ENCODE assay signal across 25 cellular contexts in the genomic region with DNA sequence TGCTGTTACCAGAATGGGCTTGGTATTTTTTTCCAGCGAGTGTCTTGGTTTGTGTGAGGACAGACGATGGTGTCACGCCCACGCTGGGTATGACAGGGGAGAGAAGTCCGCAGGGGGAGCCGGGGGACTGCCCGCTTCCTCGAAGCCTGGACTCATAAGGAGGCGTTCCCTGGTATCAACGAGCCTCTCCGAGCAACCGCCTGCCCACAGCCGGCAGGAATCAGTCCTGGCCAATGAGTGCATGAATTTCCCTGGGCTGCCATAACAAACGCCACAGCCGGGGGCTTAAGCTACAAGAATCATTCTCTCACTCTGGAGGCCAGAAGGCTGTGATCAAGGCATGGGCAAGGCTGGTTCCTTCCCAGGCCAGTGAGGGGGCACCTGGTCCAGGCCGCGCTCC. TPM values are rescaled to one million over a fixed set of nuclear protein-coding genes. Genes with fewer than 3 reads are reported as not detected.
DNase-seq lines count a peak whose midpoint lies in the region; ATAC-seq and TF ChIP-seq lines count a peak whose summit lies in the region.
"Had no signal": no experiment of that assay in that cellular context is flagged by ENCODE, and none has a peak within 500 bp of the region (broad histone marks: within the 10 kb centered on the region; RNA-seq: fewer than 3 reads in every experiment).

No MANE protein-coding gene starts in this region.

- intact Hi-C loops in MCF 10A (cut with micrococcal nuclease) = no loop called here

- peaks cover 15% of the 10 kb centered on the region for H3K4me1 Mint-ChIP-seq in neural progenitor cell
- no peaks in the 10 kb centered on the region for H3K4me1 Mint-ChIP-seq in MCF 10A (ENCODE audit: insufficient read depth, unreplicated experiment)
- H3K4me1 Mint-ChIP-seq in activated CD8-positive, alpha-beta T cell treated with anti-CD3 and anti-CD28 coated beads, Interleukin-2, amount 10 ng/mL, durations not matched to agents 7 days and 5 days (ENCODE audit: low read depth) = no peaks in the 10 kb centered on the region
- H3K4me1 Mint-ChIP-seq: CD4-positive, alpha-beta memory T cell had no signal

- no TSS peak for BruUV-seq in MCF 10A (replicated peaks; lab: Mats Ljungman, UMichigan)

- H4K20me1 ChIP-seq in neural progenitor cell (ENCODE audit: low read depth) = no peaks in the 10 kb centered on the region

- H3K36me3 ChIP-seq in iPS-18a (ENCODE audit: control insufficient read depth, low read depth, low read length) = no peaks in the 10 kb centered on the region
- H3K36me3 ChIP-seq in neural progenitor cell = no peaks in the 10 kb centered on the region
- H3K36me3 ChIP-seq: BLaER1 treated with 17β-estradiol and CSF1 and Interleukin-3, amounts not matched to agents 10 nM and 100 nM had no signal

- no peak for ATAC-seq in activated CD8-positive, alpha-beta T cell treated with anti-CD3 and anti-CD28 coated beads, Interleukin-2, amount 10 ng/mL, durations not matched to agents 7 days and 5 days
- ATAC-seq in HG02840 (IDR thresholded peaks at IDR 0.05; ENCODE audit: low FRiP score, unreplicated experiment) = no peak

- peaks cover 15% of the 10 kb centered on the region for H3F3A ChIP-seq in neural progenitor cell (ENCODE audit: low read depth)

- no peak overlapping the region for H3K4me3 Mint-ChIP-seq in neural progenitor cell
- H3K4me3 Mint-ChIP-seq in MCF 10A (ENCODE audit: unreplicated experiment) = no peak overlapping the region
- no peak overlapping the region for H3K4me3 Mint-ChIP-seq in activated CD8-positive, alpha-beta T cell treated with anti-CD3 and anti-CD28 coated beads, Interleukin-2, amount 10 ng/mL, durations not matched to agents 7 days and 5 days
- H3K4me3 Mint-ChIP-seq: CD4-positive, alpha-beta memory T cell had no signal

- peak overlapping the region; percentile 7 for H3K4me3 ChIP-seq in iPS-18a (ENCODE audit: low read length)
- H3K4me3 ChIP-seq in neural progenitor cell = no peak overlapping the region
- H3K4me3 ChIP-seq: BLaER1 treated with 17β-estradiol and CSF1 and Interleukin-3, amounts not matched to agents 10 nM and 100 nM; PC-9 had no signal

- POLR2A ChIA-PET in MCF 10A (lab: Yijun Ruan, JAX) = no interaction called here
- POLR2A ChIA-PET in activated CD8-positive, alpha-beta T cell treated with anti-CD3 and anti-CD28 coated beads, Interleukin-2, amount 10 ng/mL, durations not matched to agents 7 days and 5 days (lab: Charles Lee) = no interaction called here

- H3K9me3 ChIP-seq in iPS-18a (ENCODE audit: control insufficient read depth, low read depth, low read length) (no peaks in the 10 kb centered on the region), neural progenitor cell (ENCODE audit: low read depth) (no peaks in the 10 kb centered on the region)
- H3K9me3 ChIP-seq: BLaER1 treated with 17β-estradiol and CSF1 and Interleukin-3, amounts not matched to agents 10 nM and 100 nM; Caco-2 had no signal

- H3K27ac Mint-ChIP-seq in neural progenitor cell (no peak overlapping the region), MCF 10A (ENCODE audit: low read depth, unreplicated experiment) (no peak overlapping the region)
- no peak overlapping the region for H3K27ac Mint-ChIP-seq in activated CD8-positive, alpha-beta T cell treated with anti-CD3 and anti-CD28 coated beads, Interleukin-2, amount 10 ng/mL, durations not matched to agents 7 days and 5 days
- H3K27ac Mint-ChIP-seq: CD4-positive, alpha-beta memory T cell had no signal

- no peaks in the 10 kb centered on the region for H3K36me3 Mint-ChIP-seq in neural progenitor cell
- H3K36me3 Mint-ChIP-seq in MCF 10A (ENCODE audit: insufficient read depth, unreplicated experiment) = no peaks in the 10 kb centered on the region
- H3K36me3 Mint-ChIP-seq in activated CD8-positive, alpha-beta T cell treated with anti-CD3 and anti-CD28 coated beads, Interleukin-2, amount 10 ng/mL, durations not matched to agents 7 days and 5 days (ENCODE audit: low read depth) = no peaks in the 10 kb centered on the region
- H3K36me3 Mint-ChIP-seq: CD4-positive, alpha-beta memory T cell had no signal

- H3K9ac ChIP-seq in iPS-18a (ENCODE audit: low read length) (no peak overlapping the region), neural progenitor cell (no peak overlapping the region)
- H3K9ac ChIP-seq: BLaER1 treated with 17β-estradiol and CSF1 and Interleukin-3, amounts not matched to agents 10 nM and 100 nM had no signal

- CTCF ChIA-PET in MCF 10A (lab: Yijun Ruan, JAX) = interaction anchor here (0.9 kb wide), 1 partner anchor 59 kb away, joined by 3 read pairs; no protein-coding TSS in a partner anchor
- CTCF ChIA-PET in activated CD8-positive, alpha-beta T cell treated with anti-CD3 and anti-CD28 coated beads, Interleukin-2, amount 10 ng/mL, durations not matched to agents 7 days and 5 days (lab: Charles Lee) = no interaction called here

- H3K27ac ChIP-seq in iPS-18a (ENCODE audit: low read length) = no peak overlapping the region
- no peak overlapping the region for H3K27ac ChIP-seq in neural progenitor cell
- H3K27ac ChIP-seq: 22Rv1; BLaER1 treated with 17β-estradiol and CSF1 and Interleukin-3, amounts not matched to agents 10 nM and 100 nM; PC-9 had no signal

- DNase-seq in NCI-H2227 (lab: John Stamatoyannopoulos, UW; ENCODE audit: unreplicated experiment) = peak; percentile 8
- no peak for DNase-seq in NCI-H2227 treated with DMSO at 0.1 percent for 48 hours (lab: John Stamatoyannopoulos, UW)
- DNase-seq in neural progenitor cell (ENCODE audit: low spot score) = peak; percentile 44
- no peak for DNase-seq in stimulated activated naive CD4-positive, alpha-beta T cell treated with Interleukin-2 at 50 U/mL for 16 hours (lab: John Stamatoyannopoulos, UW)
- no peak for DNase-seq in MCF 10A (ENCODE audit: unreplicated experiment)
- DNase-seq in activated CD8-positive, alpha-beta T cell treated with anti-CD3 and anti-CD28 coated beads, Interleukin-2, amount 10 ng/mL, durations not matched to agents 7 days and 5 days = no peak
- DNase-seq: Caco-2; CD4-positive, alpha-beta memory T cell; DMS 273 treated with DMSO at 0.1 percent for 48 hours; DMS79 treated with DMSO at 0.1 percent for 48 hours; HCEC 1CT; MM.1S; NCI-H1048; NCI-H1417 treated with DMSO at 0.1 percent for 48 hours; NCI-H187; NCI-H510A; NCI-H748 treated with DMSO at 0.1 percent for 48 hours; PC-9; RPMI8226; SHP77 had no signal

- H3K27me3 Mint-ChIP-seq in neural progenitor cell (ENCODE audit: insufficient read depth, low read depth) (peaks cover 4% of the 10 kb centered on the region), MCF 10A (ENCODE audit: insufficient read depth, unreplicated experiment) (no peaks in the 10 kb centered on the region)
- peaks cover 8% of the 10 kb centered on the region for H3K27me3 Mint-ChIP-seq in activated CD8-positive, alpha-beta T cell treated with anti-CD3 and anti-CD28 coated beads, Interleukin-2, amount 10 ng/mL, durations not matched to agents 7 days and 5 days (ENCODE audit: low read depth)

- H3K4me1 ChIP-seq in iPS-18a (ENCODE audit: control insufficient read depth, low read depth, low read length) = peaks cover 17% of the 10 kb centered on the region
- H3K4me1 ChIP-seq in neural progenitor cell = peaks cover 7% of the 10 kb centered on the region
- H3K4me1 ChIP-seq: BLaER1 treated with 17β-estradiol and CSF1 and Interleukin-3, amounts not matched to agents 10 nM and 100 nM had no signal

- H3K27me3 ChIP-seq in iPS-18a (ENCODE audit: control insufficient read depth, insufficient read depth, low read length) (no peaks in the 10 kb centered on the region), neural progenitor cell (no peaks in the 10 kb centered on the region)

- no peaks in the 10 kb centered on the region for H3K79me2 ChIP-seq in neural progenitor cell (ENCODE audit: low read depth)

- H2AFZ ChIP-seq in neural progenitor cell (replicated peaks) = peak overlapping the region; percentile 60
- H2AFZ ChIP-seq: PC-9 had no signal

- no peaks in the 10 kb centered on the region for H3K9me3 Mint-ChIP-seq in neural progenitor cell
- H3K9me3 Mint-ChIP-seq in MCF 10A (ENCODE audit: unreplicated experiment) = no peaks in the 10 kb centered on the region
- no peaks in the 10 kb centered on the region for H3K9me3 Mint-ChIP-seq in activated CD8-positive, alpha-beta T cell treated with anti-CD3 and anti-CD28 coated beads, Interleukin-2, amount 10 ng/mL, durations not matched to agents 7 days and 5 days (ENCODE audit: insufficient read depth)
- H3K9me3 Mint-ChIP-seq: CD4-positive, alpha-beta memory T cell had no signal

- TF ChIP-seq CTCF in neural progenitor cell (IDR thresholded peaks at IDR 0.05) = no peak
- TF ChIP-seq CTCF in MCF 10A (IDR thresholded peaks at IDR 0.05; ENCODE audit: unreplicated experiment) = no peak

- H3K4me2 ChIP-seq in neural progenitor cell = no peak overlapping the region
- H3K4me2 ChIP-seq: BLaER1 treated with 17β-estradiol and CSF1 and Interleukin-3, amounts not matched to agents 10 nM and 100 nM; PC-9 had no signal

RNA-seq across cellular contexts. Expression of a gene that starts 26.1 kb away (rescaled TPM):
- total RNA-seq in neural progenitor cell (ENCODE audit: low replicate concordance) (7.1 and 19.4 TPM in 2 replicates), MCF 10A (2022) (not detected in 2 replicates)
- not detected for total RNA-seq in activated CD8-positive, alpha-beta T cell treated with anti-CD3 and anti-CD28 coated beads, Interleukin-2, amount 10 ng/mL, durations not matched to agents 7 days and 5 days
- total RNA-seq: LHCN-M2, PC-9 had no signal

Comparison
In these comparisons a context has a peak if more than half of its experiments do, and no peak if none do; other contexts are left out.
1. DNase-seq: peak in NCI-H2227 (single experiment) and neural progenitor cell (single experiment); none in NCI-H2227 treated with DMSO at 0.1 percent for 48 hours (single experiment), stimulated activated naive CD4-positive, alpha-beta T cell treated with Interleukin-2 at 50 U/mL for 16 hours (single experiment), MCF 10A (single experiment) and activated CD8-positive, alpha-beta T cell treated with anti-CD3 and anti-CD28 coated beads, Interleukin-2, amount 10 ng/mL, durations not matched to agents 7 days and 5 days (single experiment).